Comparison of ENCODE assay signal across 18 cellular contexts in the genomic region with DNA sequence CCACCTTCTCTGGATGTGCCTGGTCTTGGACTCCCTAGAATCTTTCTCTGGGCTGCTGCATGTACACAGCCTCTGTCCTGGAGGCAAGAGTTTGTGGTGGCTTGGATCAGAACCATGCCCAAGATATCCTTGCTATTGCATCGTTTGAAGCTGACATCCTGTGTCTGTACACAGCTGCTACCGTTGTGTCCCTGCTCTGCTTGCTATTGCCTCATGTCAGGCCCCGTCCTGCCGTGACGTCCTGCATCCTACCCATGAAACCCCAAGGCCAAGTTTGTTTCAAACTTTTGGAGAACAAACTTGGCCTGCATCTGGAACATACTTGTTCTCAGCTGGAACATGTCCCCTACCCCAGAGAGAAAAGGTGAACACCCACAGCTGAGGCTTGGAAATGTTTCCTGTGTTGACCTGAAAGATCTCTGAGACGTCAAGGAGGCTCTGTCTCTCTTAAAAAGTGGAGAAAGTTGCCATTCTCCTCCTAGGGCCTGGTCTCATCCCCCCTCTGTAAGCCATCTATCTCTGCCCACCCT.
DNase-seq lines count a peak whose midpoint lies in the region; ATAC-seq, FAIRE-seq and TF ChIP-seq lines count a peak whose summit lies in the region.
"Had no signal": no experiment of that assay in that cellular context is flagged by ENCODE, and none has a peak within 500 bp of the region (broad histone marks: within the 10 kb centered on the region; RNA-seq: fewer than 3 reads in every experiment).

No MANE protein-coding gene starts in this region.

- H3F3A ChIP-seq in GM23338 (replicated peaks; ENCODE audit: low read depth), result no peaks in the 10 kb centered on the region

- H3K27ac Mint-ChIP-seq in activated CD4-positive, alpha-beta T cell treated with anti-CD3 and anti-CD28 coated beads, Interleukin-2, amount 10 ng/mL, durations not matched to agents 24 days and 14 days, result peak overlapping the region; percentile 73
- H3K27ac Mint-ChIP-seq in GM23338 (peak overlapping the region; percentile 86), naive B cell (peak overlapping the region in 4 of 6 donors; percentile 19 to 72 (median 36))
- peak overlapping the region; percentile 83 for H3K27ac Mint-ChIP-seq in activated CD8-positive, alpha-beta T cell treated with anti-CD3 and anti-CD28 coated beads, Interleukin-2, amount 10 ng/mL, durations not matched to agents 7 days and 5 days
- H3K27ac Mint-ChIP-seq: HFFc6 had no signal

- no peaks in the 10 kb centered on the region for H3K9me3 Mint-ChIP-seq in activated CD4-positive, alpha-beta T cell treated with anti-CD3 and anti-CD28 coated beads, Interleukin-2, amount 10 ng/mL, durations not matched to agents 24 days and 14 days
- H3K9me3 Mint-ChIP-seq in GM23338 (no peaks in the 10 kb centered on the region), naive B cell (no peaks in the 10 kb centered on the region)
- H3K9me3 Mint-ChIP-seq in activated CD8-positive, alpha-beta T cell treated with anti-CD3 and anti-CD28 coated beads, Interleukin-2, amount 10 ng/mL, durations not matched to agents 7 days and 5 days (ENCODE audit: insufficient read depth), result no peaks in the 10 kb centered on the region
- H3K9me3 Mint-ChIP-seq: HFFc6 had no signal

- H3K4me1 Mint-ChIP-seq in activated CD4-positive, alpha-beta T cell treated with anti-CD3 and anti-CD28 coated beads, Interleukin-2, amount 10 ng/mL, durations not matched to agents 24 days and 14 days, result peaks cover 47% of the 10 kb centered on the region
- H3K4me1 Mint-ChIP-seq in GM23338, result peaks cover under 1% of the 10 kb centered on the region
- H3K4me1 Mint-ChIP-seq in activated CD8-positive, alpha-beta T cell treated with anti-CD3 and anti-CD28 coated beads, Interleukin-2, amount 10 ng/mL, durations not matched to agents 7 days and 5 days (ENCODE audit: low read depth), result peaks cover 72% of the 10 kb centered on the region
- peaks cover 41 to 71% (median 50%) of the 10 kb centered on the region in 3 donors for H3K4me1 Mint-ChIP-seq in naive B cell

- no peaks in the 10 kb centered on the region for H3K27me3 ChIP-seq in GM23338 (ENCODE audit: insufficient read depth)
- H3K27me3 ChIP-seq: BLaER1, esophagus squamous epithelium had no signal

- H3K27me3 Mint-ChIP-seq in activated CD4-positive, alpha-beta T cell treated with anti-CD3 and anti-CD28 coated beads, Interleukin-2, amount 10 ng/mL, durations not matched to agents 24 days and 14 days, result no peaks in the 10 kb centered on the region
- H3K27me3 Mint-ChIP-seq in GM23338 (ENCODE audit: insufficient read depth, low read depth, poor library complexity), result peaks cover 5% of the 10 kb centered on the region
- H3K27me3 Mint-ChIP-seq in activated CD8-positive, alpha-beta T cell treated with anti-CD3 and anti-CD28 coated beads, Interleukin-2, amount 10 ng/mL, durations not matched to agents 7 days and 5 days (ENCODE audit: low read depth), result no peaks in the 10 kb centered on the region
- H3K27me3 Mint-ChIP-seq in naive B cell, result no peaks in the 10 kb centered on the region

- H2AFZ ChIP-seq in GM23338, result no peak overlapping the region

- no peak overlapping the region for H3K4me3 ChIP-seq in GM23338
- H3K4me3 ChIP-seq: BLaER1, esophagus squamous epithelium had no signal

- CTCF ChIA-PET in activated CD8-positive, alpha-beta T cell treated with anti-CD3 and anti-CD28 coated beads, Interleukin-2, amount 10 ng/mL, durations not matched to agents 7 days and 5 days (lab: Charles Lee), result no interaction called here

- H3K9me2 ChIP-seq in GM23338 (ENCODE audit: insufficient read depth), result no peaks in the 10 kb centered on the region

- H3K4me1 ChIP-seq in GM23338 (ENCODE audit: insufficient read depth), result no peaks in the 10 kb centered on the region

- no peak for ATAC-seq in GM23338
- ATAC-seq in activated CD8-positive, alpha-beta T cell treated with anti-CD3 and anti-CD28 coated beads, Interleukin-2, amount 10 ng/mL, durations not matched to agents 7 days and 5 days, result no peak
- no peak for ATAC-seq in naive B cell (ENCODE audit: low read depth in 2 of 2)
- no peak for ATAC-seq in left ventricle myocardium superior
- no peak for ATAC-seq in HG02759 (IDR thresholded peaks at IDR 0.05; ENCODE audit: unreplicated experiment)
- ATAC-seq: SK-N-SH treated with all-trans-retinoic acid at 6 μM for 48 hours had no signal

- H3K4me2 ChIP-seq in GM23338, result no peak overlapping the region
- H3K4me2 ChIP-seq: BLaER1 had no signal

- H3K36me3 ChIP-seq in GM23338 (ENCODE audit: insufficient read depth), result peaks cover 4% of the 10 kb centered on the region; the same call in 1 of the 2 replicates

- no peak overlapping the region for H3K27ac ChIP-seq in GM23338 (ENCODE audit: low read depth)
- H3K27ac ChIP-seq: BLaER1, esophagus squamous epithelium had no signal

- POLR2A ChIA-PET in activated CD8-positive, alpha-beta T cell treated with anti-CD3 and anti-CD28 coated beads, Interleukin-2, amount 10 ng/mL, durations not matched to agents 7 days and 5 days (lab: Charles Lee), result interaction anchor here (0.7 to 22.3 kb wide), 5 partner anchors 7 to 134 kb away, joined by 3 to 3176 read pairs (median 664); a partner anchor contains a TSS

- TF ChIP-seq CTCF in GM23338 (conservative IDR thresholded peaks at IDR 0.05; ENCODE audit: low read depth in 2 of 2), result no peak

- TF ChIP-seq POLR2A in H54 (IDR thresholded peaks at IDR 0.05; ENCODE audit: low read depth, low read length), result no peak

- peaks cover 18% of the 10 kb centered on the region for H3K36me3 Mint-ChIP-seq in activated CD4-positive, alpha-beta T cell treated with anti-CD3 and anti-CD28 coated beads, Interleukin-2, amount 10 ng/mL, durations not matched to agents 24 days and 14 days (ENCODE audit: low read depth)
- H3K36me3 Mint-ChIP-seq in GM23338 (ENCODE audit: low read depth), result peaks cover 3% of the 10 kb centered on the region; the same call in 1 of the 3 replicates
- H3K36me3 Mint-ChIP-seq in activated CD8-positive, alpha-beta T cell treated with anti-CD3 and anti-CD28 coated beads, Interleukin-2, amount 10 ng/mL, durations not matched to agents 7 days and 5 days (ENCODE audit: low read depth), result peaks cover 28% of the 10 kb centered on the region
- H3K36me3 Mint-ChIP-seq in naive B cell, result peaks cover 9 to 13% of the 10 kb centered on the region in 2 donors

- no peaks in the 10 kb centered on the region; the same call in 1 of the 2 replicates for H3K79me2 ChIP-seq in GM23338 (replicated peaks; ENCODE audit: insufficient read depth)

- H4K20me1 ChIP-seq in GM23338 (replicated peaks; ENCODE audit: insufficient read depth), result 0 out of 2 replicates have a peak, but pooled peaks cover 3% of the 10 kb centered on the region

- peak; percentile 63 for DNase-seq in activated CD4-positive, alpha-beta T cell treated with anti-CD3 and anti-CD28 coated beads, Interleukin-2, amount 10 ng/mL, durations not matched to agents 24 days and 14 days
- no peak for DNase-seq in activated CD4-positive, alpha-beta T cell treated with anti-CD3 and anti-CD28 coated beads, Interleukin-2, amount 50 U/mL, for 1 hour
- DNase-seq in GM23338 (ENCODE audit: low spot score), result no peak
- DNase-seq in activated CD8-positive, alpha-beta T cell treated with anti-CD3 and anti-CD28 coated beads, Interleukin-2, amount 10 ng/mL, durations not matched to agents 7 days and 5 days, result no peak
- DNase-seq in naive B cell, result no peak
- no peak for DNase-seq in left ventricle myocardium superior
- DNase-seq in H54 (ENCODE audit: insufficient read length, low spot score), result no peak
- DNase-seq: effector memory CD4-positive, alpha-beta T cell; esophagus squamous epithelium; HFFc6; NCI-H187; stimulated activated CD4-positive, alpha-beta T cell treated with anti-CD3 and anti-CD28 coated beads, Interleukin-4, amount 100 ng/mL, for 24 hours had no signal

- H3K4me3 Mint-ChIP-seq in activated CD4-positive, alpha-beta T cell treated with anti-CD3 and anti-CD28 coated beads, Interleukin-2, amount 10 ng/mL, durations not matched to agents 24 days and 14 days, result peak overlapping the region; percentile 20
- H3K4me3 Mint-ChIP-seq in GM23338 (no peak overlapping the region; the same call in 2 of the 3 replicates), naive B cell (peak overlapping the region in 1 of 8 donors; percentile 1)
- H3K4me3 Mint-ChIP-seq in activated CD8-positive, alpha-beta T cell treated with anti-CD3 and anti-CD28 coated beads, Interleukin-2, amount 10 ng/mL, durations not matched to agents 7 days and 5 days, result no peak overlapping the region
- H3K4me3 Mint-ChIP-seq: HFFc6 had no signal

- intact Hi-C loops in activated CD4-positive, alpha-beta T cell treated with anti-CD3 and anti-CD28 coated beads, Interleukin-2, amount 10 ng/mL, durations not matched to agents 24 days and 14 days (cut with micrococcal nuclease), result no loop called here
- intact Hi-C loops in left ventricle myocardium superior (cut with micrococcal nuclease), result no loop called here

- FAIRE-seq in H54 (lab: Jason Lieb, UNC), result no peak
- FAIRE-seq: A204.1, GM12891, urothelium cell line had no signal

TF ChIP-seq in GM23338, 12 proteins besides CTCF, POLR2A, EP300 and RAD21 (continues in another document):
- TF ChIP-seq, protein P1, sequence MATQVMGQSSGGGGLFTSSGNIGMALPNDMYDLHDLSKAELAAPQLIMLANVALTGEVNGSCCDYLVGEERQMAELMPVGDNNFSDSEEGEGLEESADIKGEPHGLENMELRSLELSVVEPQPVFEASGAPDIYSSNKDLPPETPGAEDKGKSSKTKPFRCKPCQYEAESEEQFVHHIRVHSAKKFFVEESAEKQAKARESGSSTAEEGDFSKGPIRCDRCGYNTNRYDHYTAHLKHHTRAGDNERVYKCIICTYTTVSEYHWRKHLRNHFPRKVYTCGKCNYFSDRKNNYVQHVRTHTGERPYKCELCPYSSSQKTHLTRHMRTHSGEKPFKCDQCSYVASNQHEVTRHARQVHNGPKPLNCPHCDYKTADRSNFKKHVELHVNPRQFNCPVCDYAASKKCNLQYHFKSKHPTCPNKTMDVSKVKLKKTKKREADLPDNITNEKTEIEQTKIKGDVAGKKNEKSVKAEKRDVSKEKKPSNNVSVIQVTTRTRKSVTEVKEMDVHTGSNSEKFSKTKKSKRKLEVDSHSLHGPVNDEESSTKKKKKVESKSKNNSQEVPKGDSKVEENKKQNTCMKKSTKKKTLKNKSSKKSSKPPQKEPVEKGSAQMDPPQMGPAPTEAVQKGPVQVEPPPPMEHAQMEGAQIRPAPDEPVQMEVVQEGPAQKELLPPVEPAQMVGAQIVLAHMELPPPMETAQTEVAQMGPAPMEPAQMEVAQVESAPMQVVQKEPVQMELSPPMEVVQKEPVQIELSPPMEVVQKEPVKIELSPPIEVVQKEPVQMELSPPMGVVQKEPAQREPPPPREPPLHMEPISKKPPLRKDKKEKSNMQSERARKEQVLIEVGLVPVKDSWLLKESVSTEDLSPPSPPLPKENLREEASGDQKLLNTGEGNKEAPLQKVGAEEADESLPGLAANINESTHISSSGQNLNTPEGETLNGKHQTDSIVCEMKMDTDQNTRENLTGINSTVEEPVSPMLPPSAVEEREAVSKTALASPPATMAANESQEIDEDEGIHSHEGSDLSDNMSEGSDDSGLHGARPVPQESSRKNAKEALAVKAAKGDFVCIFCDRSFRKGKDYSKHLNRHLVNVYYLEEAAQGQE (IDR thresholded peaks at IDR 0.05; ENCODE audit: unreplicated experiment), result no peak
- no peak for TF ChIP-seq EZH2 (IDR thresholded peaks at IDR 0.05; ENCODE audit: low read depth, unreplicated experiment)

Comparison
In these comparisons a context has a peak if more than half of its experiments do, and no peak if none do; other contexts are left out.
1. H3K27ac Mint-ChIP-seq: peak in every context shown above with its lines; median percentile 86 in GM23338; 83 in activated CD8-positive, alpha-beta T cell treated with anti-CD3 and anti-CD28 coated beads, Interleukin-2, amount 10 ng/mL, durations not matched to agents 7 days and 5 days; 73 in activated CD4-positive, alpha-beta T cell treated with anti-CD3 and anti-CD28 coated beads, Interleukin-2, amount 10 ng/mL, durations not matched to agents 24 days and 14 days; 36 in naive B cell.